Comparison of ENCODE assay signal across 6 cellular contexts in genomic region chr5:31800351-31800750, GRCh38.
"Had no signal": no experiment of that assay in that cellular context is flagged by ENCODE, and none has a peak within 500 bp of the region (broad histone marks: within the 10 kb centered on the region; RNA-seq: fewer than 3 reads in every experiment).

No MANE protein-coding gene starts in this region.

- DNase-seq: GM23248, GOT3, H7, IMR-90 had no signal

- H3K36me3 ChIP-seq: HAP-1 had no signal

- H3K27ac ChIP-seq: GM23248 had no signal

- H3K4me1 ChIP-seq: HAP-1 had no signal

- H3K9ac ChIP-seq: GM23248 had no signal

- H3K9me3 ChIP-seq: HAP-1 had no signal

- H3K4me3 ChIP-seq: GM23248, HAP-1, K562 had no signal
